9 cellular contexts compared by ENCODE assay signal in the genomic region with DNA sequence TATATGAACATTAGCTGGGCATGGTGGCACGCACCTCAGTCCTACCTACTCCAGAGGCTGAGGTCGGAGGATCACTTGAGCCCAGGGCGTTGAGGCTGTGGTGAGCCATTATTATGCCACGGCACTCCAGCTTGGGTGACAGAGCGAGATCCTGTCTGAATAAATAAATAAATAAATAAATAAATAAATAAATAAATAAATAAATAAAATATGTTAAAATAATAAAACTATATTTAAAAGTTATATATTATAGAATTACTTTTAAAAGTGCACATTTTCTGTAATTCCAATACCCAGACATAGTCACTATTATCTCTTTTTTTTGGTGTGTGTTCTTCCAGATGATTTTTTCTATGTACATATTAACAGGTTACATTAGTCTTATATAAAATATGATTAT.
"Had no signal": no experiment of that assay in that cellular context is flagged by ENCODE, and none has a peak within 500 bp of the region (broad histone marks: within the 10 kb centered on the region; RNA-seq: fewer than 3 reads in every experiment).

No MANE protein-coding gene starts in this region.

- DNase-seq: GM23248, GOT3, H7, HCEC 1CT, HFFc6, KBM-7 had no signal

- H3K4me2 ChIP-seq: KMS-11 had no signal

- H3K27ac ChIP-seq: GM23248, HL-60, KMS-11 had no signal

- FAIRE-seq: HepG2 had no signal

- ATAC-seq: HepG2 had no signal

- H3K4me3 ChIP-seq: GM23248 had no signal
